19 cellular contexts compared by ENCODE assay signal in genomic region chr16:19687279-19687678, GRCh38. TPM values are rescaled to one million over a fixed set of nuclear protein-coding genes. Genes with fewer than 3 reads are reported as not detected.
DNase-seq lines count a peak whose midpoint lies in the region; ATAC-seq, FAIRE-seq and TF ChIP-seq lines count a peak whose summit lies in the region.
"Had no signal": no experiment of that assay in that cellular context is flagged by ENCODE, and none has a peak within 500 bp of the region (broad histone marks: within the 10 kb centered on the region; RNA-seq: fewer than 3 reads in every experiment).

No MANE protein-coding gene starts in this region.

- no peak overlapping the region for H3K4me2 ChIP-seq in mesendoderm (ENCODE audit: low read length)
- H3K4me2 ChIP-seq: PC-9 had no signal

- no peak overlapping the region for H3K4ac ChIP-seq in mesendoderm (ENCODE audit: low read depth, low read length)

- H3K27me3 ChIP-seq in cardiac muscle cell: no peaks in the 10 kb centered on the region
- H3K27me3 ChIP-seq in mesendoderm (ENCODE audit: insufficient read depth, low read length, poor library complexity): no peaks in the 10 kb centered on the region
- no peaks in the 10 kb centered on the region for H3K27me3 ChIP-seq in pancreas

- no peak overlapping the region for H2BK15ac ChIP-seq in mesendoderm (replicated peaks; ENCODE audit: low read depth)

- no peak overlapping the region for H4K5ac ChIP-seq in mesendoderm (ENCODE audit: low read length)

- no peak overlapping the region for H3K18ac ChIP-seq in mesendoderm (ENCODE audit: low read length)

- no peak overlapping the region for H4K8ac ChIP-seq in mesendoderm (ENCODE audit: low read depth, low read length)

- H3K9me3 ChIP-seq in cardiac muscle cell (ENCODE audit: low read depth): no peaks in the 10 kb centered on the region
- H3K9me3 ChIP-seq in pancreas: no peaks in the 10 kb centered on the region

- H3K56ac ChIP-seq in mesendoderm (ENCODE audit: low read length): peak overlapping the region; percentile 49

- DNase-seq in cardiac muscle cell (ENCODE audit: low read depth in 1 of 2, low spot score in 1 of 2) (peak in 1 of 2 donors; percentile 11), Right ventricle myocardium inferior (ENCODE audit: missing footprints) (no peak), mesendoderm (peak; percentile 93), posterior vena cava (ENCODE audit: low spot score) (peak; percentile 43), NCI-H2171 treated with DMSO at 0.1 percent for 48 hours (lab: John Stamatoyannopoulos, UW) (no peak), SIG-M5 (lab: John Stamatoyannopoulos, UW) (no peak), pancreas (no peak)
- DNase-seq: CD4-positive, CD25-positive, alpha-beta regulatory T cell; EL; HCEC 1CT; NCI-H1417; NCI-H2029 treated with DMSO at 0.1 percent for 48 hours; NCI-H510A; NCI-H774; PC-9 had no signal

- no CpG with 5 or more reads among the region's 7 CpGs for WGBS in mesendoderm (ENCODE audit: extremely low coverage, insufficient coverage, low lambda C conversion rate)
- WGBS in pancreas, 2 donors: 89 to 90% methylated on average over 7 of the region's 7 CpGs

- H3K36me3 ChIP-seq in cardiac muscle cell (peaks cover 2% of the 10 kb centered on the region), mesendoderm (ENCODE audit: control insufficient read depth, insufficient read depth, low read length) (peaks cover 1% of the 10 kb centered on the region), pancreas (peaks cover 0 to 21% (median 11%) of the 10 kb centered on the region in 3 donors)

- H2AK5ac ChIP-seq in mesendoderm (ENCODE audit: low read length): no peak overlapping the region

- no peak overlapping the region for H3K4me3 ChIP-seq in cardiac muscle cell
- no peak overlapping the region for H3K4me3 ChIP-seq in mesendoderm (ENCODE audit: low read length)
- no peak overlapping the region for H3K4me3 ChIP-seq in pancreas
- H3K4me3 ChIP-seq: PC-9, SK-N-MC had no signal

- H3K79me1 ChIP-seq in mesendoderm (ENCODE audit: low read length): no peaks in the 10 kb centered on the region

- intact Hi-C loops in Right ventricle myocardium inferior (cut with DNase I): no loop called here
- intact Hi-C loops in posterior vena cava (cut with DNase I): no loop called here
- intact Hi-C loops in pancreas (cut with DNase I): no loop called here

- peak overlapping the region; percentile 29 for H3K23ac ChIP-seq in mesendoderm (ENCODE audit: low read length)

- peak overlapping the region; percentile 8 for H2BK5ac ChIP-seq in mesendoderm (ENCODE audit: low read length)

- TF ChIP-seq CTCF in cardiac muscle cell (IDR thresholded peaks at IDR 0.05; ENCODE audit: low read depth, low read length): no peak
- TF ChIP-seq CTCF in pancreas (IDR thresholded peaks at IDR 0.05): no peak

- H3K79me2 ChIP-seq in mesendoderm (ENCODE audit: control insufficient read depth, insufficient read depth, low read length): no peaks in the 10 kb centered on the region

- H3K4me1 ChIP-seq in cardiac muscle cell (ENCODE audit: low read depth): no peaks in the 10 kb centered on the region
- H3K4me1 ChIP-seq in mesendoderm (ENCODE audit: control insufficient read depth, low read depth, low read length): peaks cover 3% of the 10 kb centered on the region
- no peaks in the 10 kb centered on the region for H3K4me1 ChIP-seq in pancreas

- H3K27ac ChIP-seq in cardiac muscle cell (peak overlapping the region; percentile 39), mesendoderm (ENCODE audit: low read depth, low read length) (peak overlapping the region; percentile 61), pancreas (no peak overlapping the region)
- H3K27ac ChIP-seq: 22Rv1, PC-9, SK-N-MC had no signal

- no peak overlapping the region for H3K9ac ChIP-seq in mesendoderm (ENCODE audit: low read length)

- no peak for FAIRE-seq in pancreas (lab: Jason Lieb, UNC)
- FAIRE-seq: GM19239 had no signal

- H2BK120ac ChIP-seq in mesendoderm (ENCODE audit: low read depth, low read length): no peak overlapping the region

- no peak for ATAC-seq in Right ventricle myocardium inferior
- ATAC-seq in GM21529 (IDR thresholded peaks at IDR 0.05; ENCODE audit: unreplicated experiment): no peak
- ATAC-seq in pancreas: no peak

RNA-seq across cellular contexts. Expression of gene KNOP1, which starts 30.7 kb away (rescaled TPM):
- total RNA-seq in cardiac muscle cell (11.1 and 22.9 TPM in 2 replicates), Right ventricle myocardium inferior (8.4 TPM), posterior vena cava (10 to 100 TPM in 1 of 2 donors, 1 to 10 TPM in 1; 9.5 to 11.0 TPM), pancreas (10 to 100 TPM in 2 of 6 donors, 1 to 10 TPM in 4; 4.4 to 13.9 (median 7.4) TPM)
- polyA plus RNA-seq in cardiac muscle cell (19.6 and 38.5 TPM in 2 replicates), pancreas (10 to 100 TPM in 1 of 2 donors, 1 to 10 TPM in 1; 8.7 to 12.5 TPM)
- polyA plus RNA-seq in mesendoderm (2013, experiment 1 of 2): 140 TPM
- polyA plus RNA-seq in mesendoderm (2013, experiment 2 of 2): 147 TPM

RNA-seq across cellular contexts. Expression of gene IQCK, which starts 30.8 kb away (rescaled TPM):
- total RNA-seq in cardiac muscle cell (13.9 and 18.4 TPM in 2 replicates), Right ventricle myocardium inferior (5.2 TPM), posterior vena cava (1 to 10 TPM; 7.9 to 9.5 TPM), pancreas (10 to 100 TPM in 4 of 6 donors, 1 to 10 TPM in 2; 6.7 to 15.5 (median 10.4) TPM)
- polyA plus RNA-seq in cardiac muscle cell (13.2 and 17.1 TPM in 2 replicates), pancreas (10 to 100 TPM; 15.1 TPM)
- polyA plus RNA-seq in mesendoderm (2013, experiment 1 of 2): 4.0 TPM
- polyA plus RNA-seq in mesendoderm (2013, experiment 2 of 2): 4.0 TPM

Comparison
In these comparisons a context has a peak if more than half of its experiments do, and no peak if none do; other contexts are left out.
1. DNase-seq: peak in mesendoderm (single experiment) and posterior vena cava (single experiment); none in Right ventricle myocardium inferior (single experiment), NCI-H2171 treated with DMSO at 0.1 percent for 48 hours (single experiment), SIG-M5 (single experiment) and pancreas (0 of 6).
2. H3K27ac ChIP-seq: peak in cardiac muscle cell (single experiment) and mesendoderm (single experiment); none in pancreas (0 of 4).